17 cellular contexts compared by ENCODE assay signal in the genomic region with DNA sequence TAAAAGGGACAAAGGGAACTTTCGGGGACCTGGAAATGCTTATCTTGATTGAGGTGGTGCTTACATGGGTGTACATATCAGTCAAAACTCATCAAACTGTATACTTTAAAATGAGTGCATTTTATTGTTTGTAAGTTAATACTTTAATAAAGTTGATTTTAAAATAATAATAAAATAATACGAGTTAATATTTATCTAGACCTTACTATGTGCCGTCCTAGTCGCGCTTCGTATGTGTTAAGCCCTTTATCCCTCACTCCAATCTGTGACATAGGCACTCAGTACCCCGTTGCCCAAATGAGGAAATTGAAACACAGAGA. TPM values are rescaled to one million over a fixed set of nuclear protein-coding genes. Genes with fewer than 3 reads are reported as not detected.
DNase-seq lines count a peak whose midpoint lies in the region; ATAC-seq, FAIRE-seq and TF ChIP-seq lines count a peak whose summit lies in the region.
"Had no signal": no experiment of that assay in that cellular context is flagged by ENCODE, and none has a peak within 500 bp of the region (broad histone marks: within the 10 kb centered on the region; RNA-seq: fewer than 3 reads in every experiment).

No MANE protein-coding gene starts in this region.

- WGBS in mesendoderm (ENCODE audit: extremely low coverage, insufficient coverage, low lambda C conversion rate): no CpG with 5 or more reads among the region's 7 CpGs

- no peak overlapping the region for H3K9ac ChIP-seq in mesendoderm (ENCODE audit: low read length)

- DNase-seq in HL-60 (ENCODE audit: low read depth in 1 of 2, low spot score in 1 of 2): no peak
- DNase-seq in coronary artery (ENCODE audit: low spot score): no peak
- no peak for DNase-seq in mesendoderm
- DNase-seq in GM12892 (ENCODE audit: insufficient read length): no peak
- no peak for DNase-seq in NCI-H1930 (lab: John Stamatoyannopoulos, UW)
- DNase-seq in erythroblast (lab: John Stamatoyannopoulos, UW): no peak
- DNase-seq in central memory CD4-positive, alpha-beta T cell: no peak
- DNase-seq: activated CD8-positive, alpha-beta memory T cell treated with anti-CD3 and anti-CD28 coated beads for 24 hours; activated gamma-delta T cell; BE2C; DND-41; NCI-H226; occipital lobe; stimulated activated CD4-positive, alpha-beta T cell treated with anti-CD3 and anti-CD28 coated beads, Interleukin-15, amount 100 ng/mL, for 24 hours had no signal

- H4K5ac ChIP-seq in mesendoderm (ENCODE audit: low read length): no peak overlapping the region

- peaks cover 3% of the 10 kb centered on the region for H3K4me1 ChIP-seq in mesendoderm (ENCODE audit: control insufficient read depth, low read depth, low read length)
- H3K4me1 ChIP-seq: BE2C had no signal

- no peak for TF ChIP-seq POLR2A in GM12892 (IDR thresholded peaks at IDR 0.05; ENCODE audit: low read depth, low read length)
- TF ChIP-seq POLR2A in erythroblast (IDR thresholded peaks at IDR 0.05; ENCODE audit: low read length): no peak

- H4K8ac ChIP-seq in mesendoderm (ENCODE audit: low read depth, low read length): no peak overlapping the region

- H3K4me1 Mint-ChIP-seq in stimulated activated memory B cell treated with anti-CD40 and anti-IgM and Interleukin-4, amounts not matched to agents 10 μg/mL and 1 μg/mL and 100 μg/mL, for 72 hours: peaks cover 17% of the 10 kb centered on the region

- H3K27me3 Mint-ChIP-seq in stimulated activated memory B cell treated with anti-CD40 and anti-IgM and Interleukin-4, amounts not matched to agents 10 μg/mL and 1 μg/mL and 100 μg/mL, for 72 hours: no peaks in the 10 kb centered on the region

- H3K27ac Mint-ChIP-seq in stimulated activated memory B cell treated with anti-CD40 and anti-IgM and Interleukin-4, amounts not matched to agents 10 μg/mL and 1 μg/mL and 100 μg/mL, for 72 hours: peak overlapping the region; percentile 60

- no peak overlapping the region for H2BK15ac ChIP-seq in mesendoderm (replicated peaks; ENCODE audit: low read depth)

- no peak overlapping the region for H3K18ac ChIP-seq in mesendoderm (ENCODE audit: low read length)

- H3K36me3 Mint-ChIP-seq in stimulated activated memory B cell treated with anti-CD40 and anti-IgM and Interleukin-4, amounts not matched to agents 10 μg/mL and 1 μg/mL and 100 μg/mL, for 72 hours: no peaks in the 10 kb centered on the region

- no peak overlapping the region for H3K23ac ChIP-seq in mesendoderm (ENCODE audit: low read length)

- no peak overlapping the region for H3K4me3 ChIP-seq in HL-60 (replicated peaks; ENCODE audit: insufficient read depth, low read length)
- H3K4me3 ChIP-seq in coronary artery: peak overlapping the region; percentile 32
- no peak overlapping the region for H3K4me3 ChIP-seq in mesendoderm (ENCODE audit: low read length)

- H3K79me2 ChIP-seq in mesendoderm (ENCODE audit: control insufficient read depth, insufficient read depth, low read length): no peaks in the 10 kb centered on the region

- peak overlapping the region; percentile 59 for H3K4me3 Mint-ChIP-seq in stimulated activated memory B cell treated with anti-CD40 and anti-IgM and Interleukin-4, amounts not matched to agents 10 μg/mL and 1 μg/mL and 100 μg/mL, for 72 hours

- H2BK5ac ChIP-seq in mesendoderm (ENCODE audit: low read length): no peak overlapping the region

- no peak for ATAC-seq in stimulated activated memory B cell treated with anti-CD40 and anti-IgM and Interleukin-4, amounts not matched to agents 10 μg/mL and 1 μg/mL and 100 μg/mL, for 72 hours
- ATAC-seq: SK-N-SH treated with all-trans-retinoic acid at 6 μM for 48 hours had no signal

- no peak overlapping the region for H3K56ac ChIP-seq in mesendoderm (ENCODE audit: low read length)

- H3K27ac ChIP-seq in HL-60 (replicated peaks) (peak overlapping the region; percentile 82), coronary artery (no peak overlapping the region), mesendoderm (ENCODE audit: low read depth, low read length) (no peak overlapping the region)

- no peaks in the 10 kb centered on the region for H3K79me1 ChIP-seq in mesendoderm (ENCODE audit: low read length)

- no peak overlapping the region for H2BK120ac ChIP-seq in mesendoderm (ENCODE audit: low read depth, low read length)

- TF ChIP-seq CTCF in HL-60 (IDR thresholded peaks at IDR 0.05; ENCODE audit: insufficient read depth, low read length) (no peak), coronary artery (IDR thresholded peaks at IDR 0.05) (no peak)

- H3K4ac ChIP-seq in mesendoderm (ENCODE audit: low read depth, low read length): no peak overlapping the region

- H2AK5ac ChIP-seq in mesendoderm (ENCODE audit: low read length): no peak overlapping the region

- H3K36me3 ChIP-seq in mesendoderm (ENCODE audit: control insufficient read depth, insufficient read depth, low read length): no peaks in the 10 kb centered on the region
- H3K36me3 ChIP-seq: BE2C, tibial nerve had no signal

- no peak for FAIRE-seq in GM12892 (lab: Jason Lieb, UNC)

- H3K27me3 ChIP-seq in HL-60 (ENCODE audit: insufficient read depth, poor library complexity, severe bottlenecking) (no peaks in the 10 kb centered on the region), mesendoderm (ENCODE audit: insufficient read depth, low read length, poor library complexity) (peaks cover 2% of the 10 kb centered on the region)
- H3K27me3 ChIP-seq: BE2C, tibial nerve had no signal

- H3K9me3 Mint-ChIP-seq in stimulated activated memory B cell treated with anti-CD40 and anti-IgM and Interleukin-4, amounts not matched to agents 10 μg/mL and 1 μg/mL and 100 μg/mL, for 72 hours: no peaks in the 10 kb centered on the region

- H3K4me2 ChIP-seq in mesendoderm (ENCODE audit: low read length): peak overlapping the region; percentile 48

RNA-seq across cellular contexts. Expression of a gene that starts 47.5 kb away (rescaled TPM):
- 0.21 TPM for polyA plus RNA-seq in mesendoderm (2013, experiment 1 of 2)
- 0.20 TPM for polyA plus RNA-seq in mesendoderm (2013, experiment 2 of 2)
- not detected for polyA plus RNA-seq in GM12892 (2012; ENCODE audit: missing spikeins)

RNA-seq across cellular contexts. Expression of a gene that starts 51.2 kb away (rescaled TPM):
- 3.3 TPM for polyA plus RNA-seq in mesendoderm (2013, experiment 1 of 2)
- 3.5 TPM for polyA plus RNA-seq in mesendoderm (2013, experiment 2 of 2)
- polyA plus RNA-seq in GM12892 (2012; ENCODE audit: missing spikeins): 4.3 TPM
